In the genomic region with DNA sequence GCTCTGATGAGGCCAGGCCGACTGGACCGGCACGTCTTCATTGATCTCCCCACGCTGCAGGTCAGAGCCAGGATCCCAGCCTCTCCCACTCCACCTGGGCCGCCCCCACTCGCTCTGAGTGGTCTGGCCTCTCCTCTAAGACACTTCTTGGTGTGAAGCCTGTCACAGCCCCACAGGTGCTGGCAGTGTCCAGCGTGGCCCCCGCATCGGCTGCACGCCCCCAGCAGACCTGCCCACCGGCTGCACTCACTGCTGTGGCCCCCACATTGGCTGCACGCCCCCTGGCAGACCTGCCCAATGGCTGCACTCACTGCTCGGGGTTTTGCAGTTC, we compare ENCODE assay signal across 34 cellular contexts. TPM values are rescaled to one million over a fixed set of nuclear protein-coding genes. Genes with fewer than 3 reads are reported as not detected.
"Had no signal": no experiment of that assay in that cellular context is flagged by ENCODE, and none has a peak within 500 bp of the region (broad histone marks: within the 10 kb centered on the region; RNA-seq: fewer than 3 reads in every experiment).

No MANE protein-coding gene starts in this region.

- H3K27ac Mint-ChIP-seq: activated B cell treated with CpG ODN at 0.5 μM for 24 hours; activated CD4-positive, alpha-beta memory T cell treated with anti-CD3 and anti-CD28 coated beads for 36 hours; activated CD4-positive, alpha-beta T cell treated with anti-CD3 and anti-CD28 coated beads, Interleukin-2, amount 10 ng/mL, durations not matched to agents 24 days and 14 days; activated CD8-positive, alpha-beta T cell treated with anti-CD3 and anti-CD28 coated beads for 36 hours; activated naive CD4-positive, alpha-beta T cell treated with anti-CD3 and anti-CD28 coated beads for 36 hours; activated naive CD8-positive, alpha-beta T cell treated with anti-CD3 and anti-CD28 coated beads for 36 hours; activated T-cell treated with anti-CD3 and anti-CD28 coated beads, Interleukin-2, amount 50 U/mL, for 72 hours; activated T-helper 1 cell treated with anti-CD3 and anti-CD28 coated beads, Interleukin-12 subunit alpha, Interleukin-12 subunit beta, Interleukin-2, Interleukin-4 antibody, amounts not matched to agents 30 ng/mL and 10 ng/mL and 1 ng/mL, durations not matched to agents 14 hours and 24 hours and 36 hours; activated T-helper 17 cell treated with anti-CD3 and anti-CD28 coated beads, Interleukin-2, amount 50 U/mL, for 72 hours; T-helper 2 cell treated with Interferon-gamma antibody and Interleukin-4, amounts not matched to agents 5 μg/mL and 100 μg/mL, for 36 hours had no signal

- H3K4me1 ChIP-seq: adrenal gland, body of pancreas, breast epithelium had no signal

- H3K9me3 Mint-ChIP-seq: activated B cell treated with CpG ODN at 0.5 μM for 24 hours; activated CD4-positive, alpha-beta memory T cell treated with anti-CD3 and anti-CD28 coated beads for 36 hours; activated CD4-positive, alpha-beta T cell treated with anti-CD3 and anti-CD28 coated beads, Interleukin-2, amount 10 ng/mL, durations not matched to agents 24 days and 14 days; activated CD8-positive, alpha-beta T cell treated with anti-CD3 and anti-CD28 coated beads for 36 hours; activated naive CD4-positive, alpha-beta T cell treated with anti-CD3 and anti-CD28 coated beads for 36 hours; activated naive CD4-positive, alpha-beta T cell treated with anti-CD3 and anti-CD28 coated beads, Interleukin-2, amount 50 U/mL, for 72 hours; activated naive CD8-positive, alpha-beta T cell treated with anti-CD3 and anti-CD28 coated beads for 36 hours; activated T-cell treated with anti-CD3 and anti-CD28 coated beads, Interleukin-2, amount 50 U/mL, for 4 hours; activated T-cell treated with anti-CD3 and anti-CD28 coated beads, Interleukin-2, amount 50 U/mL, for 72 hours; activated T-helper 1 cell treated with anti-CD3 and anti-CD28 coated beads, Interleukin-12 subunit alpha, Interleukin-12 subunit beta, Interleukin-2, Interleukin-4 antibody, amounts not matched to agents 30 ng/mL and 10 ng/mL and 1 ng/mL, durations not matched to agents 14 hours and 24 hours and 36 hours; activated T-helper 17 cell treated with anti-CD3 and anti-CD28 coated beads, Interleukin-2, amount 50 U/mL, for 72 hours; T-helper 2 cell treated with Interferon-gamma antibody and Interleukin-4, amounts not matched to agents 5 μg/mL and 100 μg/mL, for 36 hours had no signal

- H3K27ac ChIP-seq: adrenal gland, body of pancreas, brain microvascular endothelial cell, breast epithelium, VCaP had no signal

- ATAC-seq: activated CD8-positive, alpha-beta T cell treated with anti-CD3 and anti-CD28 coated beads for 36 hours; activated naive CD4-positive, alpha-beta T cell treated with anti-CD3 and anti-CD28 coated beads, Interleukin-2, amount 50 U/mL, for 72 hours; activated T-cell treated with anti-CD3 and anti-CD28 coated beads, Interleukin-2, amount 50 U/mL, for 4 hours; activated T-cell treated with anti-CD3 and anti-CD28 coated beads, Interleukin-2, amount 50 U/mL, for 72 hours; activated T-helper 17 cell treated with anti-CD3 and anti-CD28 coated beads, Interleukin-2, amount 50 U/mL, for 72 hours; body of pancreas had no signal

- H3K9me3 ChIP-seq: adrenal gland, body of pancreas, breast epithelium had no signal

- H3K4me3 Mint-ChIP-seq: activated B cell treated with CpG ODN at 0.5 μM for 24 hours; activated CD4-positive, alpha-beta memory T cell treated with anti-CD3 and anti-CD28 coated beads for 36 hours; activated CD4-positive, alpha-beta T cell treated with anti-CD3 and anti-CD28 coated beads, Interleukin-2, amount 10 ng/mL, durations not matched to agents 24 days and 14 days; activated CD8-positive, alpha-beta T cell treated with anti-CD3 and anti-CD28 coated beads for 36 hours; activated naive CD4-positive, alpha-beta T cell treated with anti-CD3 and anti-CD28 coated beads for 36 hours; activated naive CD8-positive, alpha-beta T cell treated with anti-CD3 and anti-CD28 coated beads for 36 hours; activated T-cell treated with anti-CD3 and anti-CD28 coated beads, Interleukin-2, amount 50 U/mL, for 4 hours; activated T-cell treated with anti-CD3 and anti-CD28 coated beads, Interleukin-2, amount 50 U/mL, for 72 hours; activated T-helper 1 cell treated with anti-CD3 and anti-CD28 coated beads, Interleukin-12 subunit alpha, Interleukin-12 subunit beta, Interleukin-2, Interleukin-4 antibody, amounts not matched to agents 30 ng/mL and 10 ng/mL and 1 ng/mL, durations not matched to agents 14 hours and 24 hours and 36 hours; activated T-helper 17 cell treated with anti-CD3 and anti-CD28 coated beads, Interleukin-2, amount 50 U/mL, for 72 hours; T-helper 2 cell treated with Interferon-gamma antibody and Interleukin-4, amounts not matched to agents 5 μg/mL and 100 μg/mL, for 36 hours had no signal

- DNase-seq: activated B cell treated with CpG ODN at 0.5 μM for 24 hours; activated CD4-positive, alpha-beta memory T cell treated with anti-CD3 and anti-CD28 coated beads for 36 hours; activated CD4-positive, alpha-beta T cell treated with anti-CD3 and anti-CD28 coated beads for 4 hours; activated CD4-positive, alpha-beta T cell treated with anti-CD3 and anti-CD28 coated beads, Interleukin-2, amount 10 ng/mL, durations not matched to agents 24 days and 14 days; activated CD4-positive, alpha-beta T cell treated with anti-CD3 and anti-CD28 coated beads, Interleukin-2, amount 50 U/mL, for 1 hour; activated CD4-positive, alpha-beta T cell treated with anti-CD3 and anti-CD28 coated beads, Interleukin-2, amount 50 U/mL, for 4 hours; activated CD4-positive, CD25-positive, alpha-beta regulatory T cell treated with anti-CD3 and anti-CD28 coated beads, Interleukin-2, amount 50 U/mL, for 72 hours; activated CD8-positive, alpha-beta memory T cell treated with anti-CD3 and anti-CD28 coated beads, Interleukin-2, amount 50 U/mL, for 4 hours; activated CD8-positive, alpha-beta T cell treated with anti-CD3 and anti-CD28 coated beads for 36 hours; activated effector memory CD4-positive, alpha-beta T cell treated with anti-CD3 and anti-CD28 coated beads, Interleukin-2, amount 50 U/mL, for 16 hours; activated gamma-delta T cell treated with Interleukin-2 at 50 U/mL for 16 hours; activated naive CD4-positive, alpha-beta T cell; activated naive CD4-positive, alpha-beta T cell treated with anti-CD3 and anti-CD28 coated beads for 36 hours; activated naive CD4-positive, alpha-beta T cell treated with anti-CD3 and anti-CD28 coated beads, Interleukin-2, amount 50 U/mL, for 16 hours; activated naive CD8-positive, alpha-beta T cell treated with anti-CD3 and anti-CD28 coated beads for 36 hours; activated T-cell treated with anti-CD3 and anti-CD28 coated beads for 4 hours; activated T-cell treated with anti-CD3 and anti-CD28 coated beads, Interleukin-2, amount 50 U/mL, for 1 hour; activated T-cell treated with anti-CD3 and anti-CD28 coated beads, Interleukin-2, amount 50 U/mL, for 4 hours; activated T-cell treated with anti-CD3 and anti-CD28 coated beads, Interleukin-2, amount 50 U/mL, for 72 hours; adrenal gland; amniotic stem cell; aorta; body of pancreas; brain microvascular endothelial cell; central memory CD4-positive, alpha-beta T cell; T-helper 2 cell; T-helper 9 cell had no signal

- H3K4me3 ChIP-seq: adrenal gland, body of pancreas, breast epithelium had no signal

- H3K4me1 Mint-ChIP-seq: activated T-helper 17 cell treated with anti-CD3 and anti-CD28 coated beads, Interleukin-2, amount 50 U/mL, for 72 hours had no signal

- H3K27me3 ChIP-seq: adrenal gland, body of pancreas, brain microvascular endothelial cell, breast epithelium had no signal

RNA-seq across cellular contexts. Expression of a gene that starts 30.9 kb away (rescaled TPM):
- total RNA-seq: cardiac septum had no signal
